Comparison of ENCODE assay signal across 8 cellular contexts in genomic region chr6:50655848-50656453, GRCh38. TPM values are rescaled to one million over a fixed set of nuclear protein-coding genes. Genes with fewer than 3 reads are reported as not detected.
DNase-seq lines count a peak whose midpoint lies in the region; ATAC-seq and TF ChIP-seq lines count a peak whose summit lies in the region.

No MANE protein-coding gene starts in this region.

- DNase-seq in NCI-H510A treated with DMSO at 0.1 percent for 48 hours (lab: John Stamatoyannopoulos, UW) (peak; percentile 59), NCI-H510A (lab: John Stamatoyannopoulos, UW) (no peak), left lobe of liver (ENCODE audit: low spot score) (no peak), UCSD-AML1 (lab: John Stamatoyannopoulos, UW; ENCODE audit: unreplicated experiment) (no peak)

- ATAC-seq in HG02981 (IDR thresholded peaks at IDR 0.05; ENCODE audit: unreplicated experiment) (peak; percentile 56), left lobe of liver (peak; percentile 71), GM21390 (IDR thresholded peaks at IDR 0.05; ENCODE audit: unreplicated experiment) (no peak), HG03135 (IDR thresholded peaks at IDR 0.05; ENCODE audit: unreplicated experiment) (no peak)

- H4K20me1 ChIP-seq in SU-DHL-6 (ENCODE audit: low read depth, low read length) = no peaks in the 10 kb centered on the region

- no peaks in the 10 kb centered on the region for H3K9me2 ChIP-seq in SU-DHL-6 (replicated peaks; ENCODE audit: insufficient read depth, low read length)

- H3K4me2 ChIP-seq in SU-DHL-6 (ENCODE audit: low read depth, low read length, poor library complexity, severe bottlenecking) = no peak overlapping the region

- no peaks in the 10 kb centered on the region for H3K27me3 ChIP-seq in SU-DHL-6 (ENCODE audit: low read length)

- H2AFZ ChIP-seq in SU-DHL-6 (ENCODE audit: low read depth, low read length, severe bottlenecking) = no peak overlapping the region

- H3F3A ChIP-seq in SU-DHL-6 (ENCODE audit: insufficient read depth) = no peaks in the 10 kb centered on the region

- H3K79me2 ChIP-seq in SU-DHL-6 (ENCODE audit: insufficient read depth, low read length) = no peaks in the 10 kb centered on the region

- no peak overlapping the region for H3K27ac ChIP-seq in SU-DHL-6 (ENCODE audit: low read depth, low read length)

- H3K9me3 ChIP-seq in SU-DHL-6 (ENCODE audit: insufficient read depth, low read length) = no peaks in the 10 kb centered on the region

- no peak overlapping the region for H3K9ac ChIP-seq in SU-DHL-6 (ENCODE audit: low read length)

- peak; percentile 56 for TF ChIP-seq CTCF in SU-DHL-6 (IDR thresholded peaks at IDR 0.05; ENCODE audit: insufficient read depth, low read length, poor library complexity, severe bottlenecking)

- no peaks in the 10 kb centered on the region for H3K36me3 ChIP-seq in SU-DHL-6 (ENCODE audit: low read length)

- H3K4me3 ChIP-seq in SU-DHL-6 (ENCODE audit: insufficient read depth, low read length, poor library complexity, severe bottlenecking) = no peak overlapping the region

RNA-seq across cellular contexts. Expression of gene TFAP2D, which starts 57.4 kb away (rescaled TPM):
- not detected for total RNA-seq in left lobe of liver

Comparison
In these comparisons a context has a peak if more than half of its experiments do, and no peak if none do; other contexts are left out.
1. ATAC-seq: peak in HG02981 (single experiment) and left lobe of liver (single experiment); none in GM21390 (single experiment) and HG03135 (single experiment).